In genomic region chr10:132710036-132710686, GRCh38 we compare ENCODE assay signal across 27 cellular contexts.
DNase-seq lines count a peak whose midpoint lies in the region; ATAC-seq, FAIRE-seq and TF ChIP-seq lines count a peak whose summit lies in the region.
"Had no signal": no experiment of that assay in that cellular context is flagged by ENCODE, and none has a peak within 500 bp of the region (broad histone marks: within the 10 kb centered on the region; RNA-seq: fewer than 3 reads in every experiment).

No MANE protein-coding gene starts in this region.

- no peak overlapping the region for H3K14ac ChIP-seq in H1 (ENCODE audit: insufficient read length)

- in situ Hi-C loops in HepG2 (cut with HindIII; ENCODE audit: extremely low pct_ligation_motif_present, low pct_unique_long_range_greater_than_20kb) = no loop called here

- no peak overlapping the region for H3K56ac ChIP-seq in H1 (replicated peaks; ENCODE audit: insufficient read length, low read depth, low read length)

- peaks cover 13% of the 10 kb centered on the region for H3K9me3 Mint-ChIP-seq in glutamatergic neuron (ENCODE audit: unreplicated experiment)

- peak overlapping the region; percentile 46; the same call in 1 of the 2 replicates for H2BK15ac ChIP-seq in H1 (ENCODE audit: low read length)

- H3K18ac ChIP-seq in H1 (ENCODE audit: extremely low read depth, low read length) = no peak overlapping the region

- WGBS in H1 (ENCODE audit: extremely low coverage in 1 of 2, insufficient coverage in 1 of 2, insufficient read length in 1 of 2, insufficient replicate concordance in 2 of 2, low coverage in 1 of 2, low lambda C conversion rate in 2 of 2, missing lambda C conversion rate in 1 of 2), 2 experiments = 89% methylated on average over 22 of the region's 22 CpGs; no CpG with 5 or more reads in 1 of the 2 experiments
- WGBS in HepG2 (ENCODE audit: low lambda C conversion rate) = 95% methylated on average over 22 of the region's 22 CpGs
- WGBS in sigmoid colon, 2 donors = 93 to 95% methylated on average over 22 of the region's 22 CpGs

- no peak overlapping the region for H3K4ac ChIP-seq in H1 (replicated peaks; ENCODE audit: insufficient read length, low read depth, low read length)

- TF ChIP-seq EP300 in Ishikawa (IDR thresholded peaks at IDR 0.05; ENCODE audit: borderline replicate concordance) = no peak
- TF ChIP-seq EP300 in H1 (IDR thresholded peaks at IDR 0.05; ENCODE audit: borderline replicate concordance in 1 of 2, low read depth in 2 of 2, low read length in 2 of 2) = no peak
- TF ChIP-seq EP300 in HepG2 (IDR thresholded peaks at IDR 0.05; ENCODE audit: low read depth in 2 of 2, low read length in 2 of 2) = no peak
- no peak for TF ChIP-seq EP300 in HepG2 (CRISPR knock-in tag; IDR thresholded peaks at IDR 0.05; ENCODE audit: borderline replicate concordance)
- TF ChIP-seq EP300 in sigmoid colon (IDR thresholded peaks at IDR 0.05) = no peak

- BruUV-seq in HepG2 (replicated peaks; lab: Mats Ljungman, UMichigan) = no TSS peak

- FAIRE-seq in H1 (lab: Jason Lieb, UNC) (no peak), HepG2 (lab: Jason Lieb, UNC) (no peak)
- FAIRE-seq: HTR-8/SVneo, small intestine had no signal

- no peak for ATAC-seq in HepG2
- ATAC-seq: activated T-helper 17 cell treated with anti-CD3 and anti-CD28 coated beads, Interleukin-2, amount 50 U/mL, for 72 hours; WTC11 had no signal

- DNase-seq in H1 (ENCODE audit: low read depth in 1 of 2, low spot score in 2 of 2) = no peak
- no peak for DNase-seq in HepG2 (ENCODE audit: low spot score)
- DNase-seq in sigmoid colon = peak; percentile 56
- no peak for DNase-seq in glutamatergic neuron
- DNase-seq in activated CD8-positive, alpha-beta memory T cell treated with anti-CD3 and anti-CD28 coated beads, Interleukin-2, amount 50 U/mL, for 48 hours = no peak
- DNase-seq in cerebellum (ENCODE audit: low spot score) = no peak
- DNase-seq: activated naive CD8-positive, alpha-beta T cell treated with anti-CD3 and anti-CD28 coated beads, Interleukin-2, amount 10 ng/mL, durations not matched to agents 7 days and 5 days; C1 segment of cervical spinal cord; DMS79 treated with DMSO at 0.1 percent for 48 hours; kidney glomerular epithelial cell; NCI-H1436; NCI-H2081 treated with DMSO at 0.1 percent for 48 hours; NCI-H345; NCI-H748 treated with DMSO at 0.1 percent for 48 hours; SJCRH30; small intestine; stimulated activated CD4-positive, alpha-beta T cell treated with anti-CD3 and anti-CD28 coated beads, Interleukin-1b, Interleukin-23, amount 100 ng/mL, for 48 hours had no signal

- no peak overlapping the region for H3K27ac ChIP-seq in H1 (ENCODE audit: low read depth, low read length)
- no peak overlapping the region for H3K27ac ChIP-seq in HepG2 (ENCODE audit: extremely low read length, insufficient read depth, low read length)
- H3K27ac ChIP-seq in sigmoid colon = no peak overlapping the region
- H3K27ac ChIP-seq: KMS-11, neutrophil, Peyer's patch, SJCRH30 had no signal

- H3K36me3 ChIP-seq in H1 (ENCODE audit: control insufficient read depth in 2 of 4, insufficient read depth in 4 of 4, low read length in 3 of 4) (no peaks in the 10 kb centered on the region), HepG2 (replicated peaks in 1 of 2; ENCODE audit: control insufficient read depth in 1 of 2, insufficient read depth in 2 of 2, low read length in 2 of 2) (peaks cover 0 to 6% of the 10 kb centered on the region in 2 experiments; a peak in 2 of 5 replicates), sigmoid colon (peaks cover 0 to 72% (median 25%) of the 10 kb centered on the region in 4 donors)
- H3K36me3 ChIP-seq: SJCRH30 had no signal

- H2BK120ac ChIP-seq in H1 (replicated peaks; ENCODE audit: low read depth, low read length) = no peak overlapping the region

- H3K4me1 ChIP-seq in H1 (replicated peaks in 1 of 4; ENCODE audit: control insufficient read depth in 3 of 4, insufficient read depth in 4 of 4, low read length in 3 of 4) (peaks cover 0 to 14% (median 8%) of the 10 kb centered on the region in 4 experiments; a peak in 5 of 7 replicates), HepG2 (ENCODE audit: insufficient read depth, low read length) (no peaks in the 10 kb centered on the region), sigmoid colon (no peaks in the 10 kb centered on the region)
- H3K4me1 ChIP-seq: Caco-2, SJCRH30 had no signal

- H3K4me3 ChIP-seq in H1 (ENCODE audit: extremely low read depth in 1 of 4, insufficient read depth in 2 of 4, low read depth in 3 of 4, low read length in 4 of 4) (no peak overlapping the region), HepG2 (replicated peaks in 1 of 3; ENCODE audit: insufficient read depth in 1 of 3, low read depth in 2 of 3, low read length in 3 of 3) (no peak overlapping the region), sigmoid colon (no peak overlapping the region)
- H3K4me3 ChIP-seq: Peyer's patch, SJCRH30 had no signal

- H3K4me2 ChIP-seq in H1 (ENCODE audit: insufficient read depth in 1 of 2, low read depth in 2 of 2, low read length in 2 of 2) (no peak overlapping the region), HepG2 (ENCODE audit: low read depth, low read length) (no peak overlapping the region)
- H3K4me2 ChIP-seq: KMS-11 had no signal

- peaks cover 7 to 13% of the 10 kb centered on the region in 2 experiments for H3K9me3 ChIP-seq in H1 (ENCODE audit: insufficient read depth in 2 of 2, low read depth in 1 of 2, low read length in 1 of 2)
- peaks cover 11% of the 10 kb centered on the region; the same call in 1 of the 2 replicates for H3K9me3 ChIP-seq in HepG2 (ENCODE audit: low read length)
- peaks cover 0 to 6% (median under 1%) of the 10 kb centered on the region in 4 donors for H3K9me3 ChIP-seq in sigmoid colon
- H3K9me3 ChIP-seq: neutrophil, SJCRH30 had no signal

- CTCF ChIA-PET in H1 (lab: Charles Lee; ENCODE audit: partially characterized antibody) = no interaction called here
- CTCF ChIA-PET in HepG2 (lab: Yijun Ruan, JAX; ENCODE audit: low intra/inter-chr PET ratio, low total read pairs) = no interaction called here

- no peak overlapping the region; the same call in 1 of the 2 replicates for H2AK5ac ChIP-seq in H1 (ENCODE audit: low read depth, low read length)

- no peak for TF ChIP-seq RAD21 in Ishikawa (IDR thresholded peaks at IDR 0.05; ENCODE audit: low read depth)
- no peak for TF ChIP-seq RAD21 in H1 (IDR thresholded peaks at IDR 0.05 in 1 of 2, conservative IDR thresholded peaks at IDR 0.05 in 1 of 2; ENCODE audit: low read depth in 2 of 2, low read length in 2 of 2)
- no peak for TF ChIP-seq RAD21 in HepG2 (CRISPR knock-in tag; IDR thresholded peaks at IDR 0.05)

- H4K91ac ChIP-seq in H1 (replicated peaks; ENCODE audit: insufficient read length, low read length) = no peak overlapping the region

- H3K4me1 Mint-ChIP-seq in glutamatergic neuron (ENCODE audit: low read depth, unreplicated experiment) = peaks cover 1% of the 10 kb centered on the region

- no peak overlapping the region for H2BK5ac ChIP-seq in H1 (ENCODE audit: low read depth, low read length)

- no peak for TF ChIP-seq CTCF in H1 (IDR thresholded peaks at IDR 0.05; ENCODE audit: control extremely low read depth in 1 of 3, insufficient read depth in 1 of 3, low read depth in 1 of 3, low read length in 3 of 3)
- TF ChIP-seq CTCF in HepG2 (CRISPR knock-in tag; IDR thresholded peaks at IDR 0.05) = no peak
- TF ChIP-seq CTCF in sigmoid colon (IDR thresholded peaks at IDR 0.05) = no peak
- TF ChIP-seq CTCF in glutamatergic neuron (IDR thresholded peaks at IDR 0.05; ENCODE audit: partially characterized antibody, unreplicated experiment) = no peak

- H3K36me3 Mint-ChIP-seq in glutamatergic neuron (ENCODE audit: unreplicated experiment) = peaks cover 10% of the 10 kb centered on the region

- H3K79me1 ChIP-seq in H1 (ENCODE audit: low read depth, low read length) = peaks cover 4% of the 10 kb centered on the region

- H2BK12ac ChIP-seq in H1 (ENCODE audit: low read depth, low read length) = peak overlapping the region; percentile 80; the same call in 1 of the 2 replicates

- no peaks in the 10 kb centered on the region for H3K27me3 ChIP-seq in H1 (replicated peaks in 1 of 4; ENCODE audit: control insufficient read depth in 3 of 4, extremely low read depth in 1 of 4, insufficient read depth in 3 of 4, low read length in 3 of 4)
- no peaks in the 10 kb centered on the region for H3K27me3 ChIP-seq in HepG2 (ENCODE audit: control insufficient read depth in 1 of 2, insufficient read depth in 2 of 2, low read length in 2 of 2)
- H3K27me3 ChIP-seq in sigmoid colon = no peaks in the 10 kb centered on the region
- H3K27me3 ChIP-seq: neutrophil, Peyer's patch, SJCRH30 had no signal

- H3K27me3 Mint-ChIP-seq in glutamatergic neuron (ENCODE audit: unreplicated experiment) = peaks cover 13% of the 10 kb centered on the region
- H3K27me3 Mint-ChIP-seq: activated naive CD8-positive, alpha-beta T cell treated with anti-CD3 and anti-CD28 coated beads, Interleukin-2, amount 10 ng/mL, durations not matched to agents 7 days and 5 days; activated T-helper 17 cell treated with anti-CD3 and anti-CD28 coated beads, Interleukin-2, amount 50 U/mL, for 72 hours had no signal

- no peak overlapping the region for H4K5ac ChIP-seq in H1 (ENCODE audit: insufficient read length, low read depth, low read length)

- H3K23ac ChIP-seq in H1 (ENCODE audit: insufficient read length) = no peak overlapping the region

- no peak overlapping the region for H3K4me3 Mint-ChIP-seq in glutamatergic neuron (ENCODE audit: unreplicated experiment)
- H3K4me3 Mint-ChIP-seq: activated naive CD8-positive, alpha-beta T cell treated with anti-CD3 and anti-CD28 coated beads, Interleukin-2, amount 10 ng/mL, durations not matched to agents 7 days and 5 days; activated T-helper 17 cell treated with anti-CD3 and anti-CD28 coated beads, Interleukin-2, amount 50 U/mL, for 72 hours; H9; type B pancreatic cell; WTC11 had no signal

- peaks cover 0 to 9% of the 10 kb centered on the region in 2 experiments for H4K20me1 ChIP-seq in H1 (replicated peaks in 1 of 2; ENCODE audit: control insufficient read depth in 1 of 2, insufficient read depth in 2 of 2, low read length in 2 of 2)
- no peaks in the 10 kb centered on the region for H4K20me1 ChIP-seq in HepG2 (ENCODE audit: insufficient read depth, low read length)

- H3K27ac Mint-ChIP-seq in glutamatergic neuron (ENCODE audit: unreplicated experiment) = no peak overlapping the region
- H3K27ac Mint-ChIP-seq: activated naive CD8-positive, alpha-beta T cell treated with anti-CD3 and anti-CD28 coated beads, Interleukin-2, amount 10 ng/mL, durations not matched to agents 7 days and 5 days; activated T-helper 17 cell treated with anti-CD3 and anti-CD28 coated beads, Interleukin-2, amount 50 U/mL, for 72 hours; type B pancreatic cell; WTC11 had no signal

- H3K23me2 ChIP-seq in H1 (ENCODE audit: low read depth, low read length) = peaks cover 10% of the 10 kb centered on the region

- H3K79me2 ChIP-seq in H1 (ENCODE audit: control insufficient read depth in 1 of 2, insufficient read depth in 2 of 2, low read length in 2 of 2) (no peaks in the 10 kb centered on the region), HepG2 (ENCODE audit: insufficient read depth, low read length) (no peaks in the 10 kb centered on the region)

- no peak overlapping the region for H2AFZ ChIP-seq in H1 (ENCODE audit: low read length)
- H2AFZ ChIP-seq in HepG2 (ENCODE audit: low read length) = no peak overlapping the region

- no peak overlapping the region for H2BK20ac ChIP-seq in H1 (ENCODE audit: low read length)

- intact Hi-C loops in HepG2 (cut with micrococcal nuclease; ENCODE audit: unreplicated experiment) = no loop called here
- intact Hi-C loops in sigmoid colon (cut with DNase I) = no loop called here

- POLR2A ChIA-PET in H1 (lab: Charles Lee; ENCODE audit: partially characterized antibody) = no interaction called here
- POLR2A ChIA-PET in HepG2 (lab: Yijun Ruan, JAX) = no interaction called here

- TF ChIP-seq POLR2A in H1 (IDR thresholded peaks at IDR 0.05; ENCODE audit: control extremely low read depth in 1 of 2, low read depth in 2 of 2, low read length in 2 of 2) = no peak
- TF ChIP-seq POLR2A in HepG2 (IDR thresholded peaks at IDR 0.05; ENCODE audit: insufficient read depth in 1 of 2, low read depth in 2 of 2, low read length in 2 of 2) = no peak
- TF ChIP-seq POLR2A in sigmoid colon (IDR thresholded peaks at IDR 0.05) = no peak

- no peak overlapping the region for H3K9ac ChIP-seq in H1 (replicated peaks in 1 of 4; ENCODE audit: extremely low read depth in 1 of 4, low read depth in 3 of 4, low read length in 3 of 4)
- H3K9ac ChIP-seq in HepG2 (ENCODE audit: insufficient read depth, low read depth, low read length) = no peak overlapping the region
- H3K9ac ChIP-seq: KMS-11 had no signal

- H4K8ac ChIP-seq in H1 (ENCODE audit: extremely low read depth, insufficient read depth, low read length) = no peak overlapping the region
